ENCODE assay signal across 33 cellular contexts in genomic region chr7:137386966-137387365, GRCh38. TPM values are rescaled to one million over a fixed set of nuclear protein-coding genes. Genes with fewer than 3 reads are reported as not detected.
"Had no signal": no experiment of that assay in that cellular context is flagged by ENCODE, and none has a peak within 500 bp of the region (broad histone marks: within the 10 kb centered on the region; RNA-seq: fewer than 3 reads in every experiment).

No MANE protein-coding gene starts in this region.

- H3K27me3 ChIP-seq: breast epithelium, esophagus muscularis mucosa, foreskin keratinocyte, heart left ventricle, neural progenitor cell, right atrium auricular region, thyroid gland, upper lobe of left lung had no signal

- H3K27ac ChIP-seq: breast epithelium, esophagus muscularis mucosa, foreskin keratinocyte, heart left ventricle, lower lobe of right lung, neural progenitor cell, parathyroid adenoma, psoas muscle, right atrium auricular region, thyroid gland, upper lobe of left lung, VCaP had no signal

- ATAC-seq: activated CD4-positive, CD25-positive, alpha-beta regulatory T cell treated with anti-CD3 and anti-CD28 coated beads, Interleukin-2, amount 50 U/mL, for 24 hours; activated naive CD4-positive, alpha-beta T cell treated with anti-CD3 and anti-CD28 coated beads, Interleukin-2, amount 50 U/mL, for 72 hours; foreskin keratinocyte; heart left ventricle; left lobe of liver; natural killer cell; psoas muscle; stimulated activated memory B cell treated with anti-CD40 and anti-IgM and Interleukin-4, amounts not matched to agents 10 μg/mL and 1 μg/mL and 100 μg/mL, for 72 hours; stimulated activated naive CD8-positive, alpha-beta T cell treated with anti-CD3 and anti-CD28 coated beads, Interleukin-15, amount 100 ng/mL, for 72 hours had no signal

- H3K4me1 ChIP-seq: breast epithelium, foreskin keratinocyte, heart left ventricle, lower lobe of right lung, neural progenitor cell, parathyroid adenoma, psoas muscle, right atrium auricular region, thyroid gland, upper lobe of left lung had no signal

- DNase-seq: activated CD4-positive, alpha-beta T cell treated with anti-CD3 and anti-CD28 coated beads for 48 hours; activated CD4-positive, alpha-beta T cell treated with anti-CD3 and anti-CD28 coated beads, Interleukin-2, amount 50 U/mL, for 48 hours; activated CD8-positive, alpha-beta memory T cell treated with anti-CD3 and anti-CD28 coated beads for 24 hours; activated effector memory CD4-positive, alpha-beta T cell treated with Interleukin-2 at 50 U/mL for 16 hours; dermis blood vessel endothelial cell; effector CD4-positive, alpha-beta T cell; foreskin keratinocyte; heart left ventricle; hypothalamus; lower lobe of right lung; mesenchymal stem cell; natural killer cell; occipital lobe; psoas muscle; stimulated activated CD4-positive, alpha-beta T cell treated with anti-CD3 and anti-CD28 coated beads, Interleukin-1b, Interleukin-23, amount 100 ng/mL, for 48 hours; stimulated activated CD4-positive, alpha-beta T cell treated with anti-CD3 and anti-CD28 coated beads, Interleukin-4, amount 100 ng/mL, for 4 hours; stimulated activated CD8-positive, alpha-beta memory T cell treated with anti-CD3 and anti-CD28 coated beads, Interleukin-4, amount 100 ng/mL, for 48 hours; stimulated activated naive CD8-positive, alpha-beta T cell treated with anti-CD3 and anti-CD28 coated beads, Interleukin-15, amount 100 ng/mL, for 72 hours; T-helper 9 cell; thyroid gland; upper lobe of left lung had no signal

- H3K4me3 ChIP-seq: breast epithelium, esophagus muscularis mucosa, heart left ventricle, lower lobe of right lung, neural progenitor cell, psoas muscle, right atrium auricular region, smooth muscle cell, thyroid gland, upper lobe of left lung had no signal

- H3K9me3 ChIP-seq: breast epithelium, esophagus muscularis mucosa, heart left ventricle, lower lobe of right lung, psoas muscle, right atrium auricular region, thyroid gland, upper lobe of left lung had no signal

- H3K36me3 ChIP-seq: breast epithelium, esophagus muscularis mucosa, heart left ventricle, lower lobe of right lung, neural progenitor cell, right atrium auricular region, upper lobe of left lung had no signal

RNA-seq across cellular contexts. Expression of gene PTN, which starts 43.4 kb away (rescaled TPM):
- total RNA-seq: activated naive CD4-positive, alpha-beta T cell treated with anti-CD3 and anti-CD28 coated beads, Interleukin-2, amount 50 U/mL, for 72 hours; mononuclear cell; natural killer cell had no signal
